In the genomic region with DNA sequence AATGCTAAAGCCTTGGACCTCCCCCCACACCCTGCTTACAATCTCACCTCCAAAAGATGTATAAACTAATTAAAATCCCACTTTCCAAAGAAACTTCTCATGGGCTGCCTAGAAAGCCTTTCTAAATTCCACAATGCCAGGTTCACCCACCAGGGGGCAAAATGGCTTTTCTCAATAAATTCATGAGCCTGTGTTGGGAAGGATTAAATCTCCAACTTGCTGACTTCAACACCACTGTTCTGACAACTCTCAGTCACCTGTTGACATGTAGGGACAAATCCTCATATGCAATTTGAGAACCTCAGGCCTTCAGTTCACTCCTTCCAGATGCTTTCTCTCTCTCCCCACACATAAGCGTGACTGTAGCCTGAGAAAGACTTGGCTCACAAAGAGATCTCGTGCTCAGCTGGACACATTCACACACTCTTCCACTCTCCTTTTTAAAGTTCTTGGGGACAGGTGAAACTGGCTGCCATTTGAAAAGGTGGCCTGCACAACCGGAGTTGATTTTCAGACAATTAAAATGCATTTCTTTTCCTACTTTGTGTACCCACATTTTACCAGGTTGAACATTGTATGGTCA, we compare ENCODE assay signal across 8 cellular contexts.
DNase-seq lines count a peak whose midpoint lies in the region; ATAC-seq and TF ChIP-seq lines count a peak whose summit lies in the region.

No MANE protein-coding gene starts in this region.

- DNase-seq in AG09309 (ENCODE audit: low read depth) (no peak), EH (ENCODE audit: low read depth) (peak; percentile 1), OCI-M1 (lab: John Stamatoyannopoulos, UW) (peak; percentile 0), fibroblast of pulmonary artery (ENCODE audit: low read depth) (peak; percentile 7), C1 segment of cervical spinal cord (lab: John Stamatoyannopoulos, UW) (no peak), omental fat pad (ENCODE audit: low spot score) (no peak), AG08395 (ENCODE audit: low spot score) (no peak)
- no peak for DNase-seq in activated CD4-positive, CD25-positive, alpha-beta regulatory T cell treated with anti-CD3 and anti-CD28 coated beads, Interleukin-2, amount 50 U/mL, for 72 hours

- H3K4me3 ChIP-seq in AG09309 (ENCODE audit: control insufficient read depth, low read depth, low read length) (no peak overlapping the region), fibroblast of pulmonary artery (replicated peaks; ENCODE audit: low read depth, low read length) (no peak overlapping the region)

- peak; percentile 25 for TF ChIP-seq CTCF in AG09309 (IDR thresholded peaks at IDR 0.05; ENCODE audit: control insufficient read depth, insufficient read depth, low read depth, low read length, missing control alignments)
- TF ChIP-seq CTCF in fibroblast of pulmonary artery (IDR thresholded peaks at IDR 0.05; ENCODE audit: low read length, missing control alignments) = peak; percentile 38
- TF ChIP-seq CTCF in omental fat pad (IDR thresholded peaks at IDR 0.05) = no peak

- no peak for ATAC-seq in omental fat pad (ENCODE audit: low FRiP score)

Comparison
In these comparisons a context has a peak if more than half of its experiments do, and no peak if none do; other contexts are left out.
1. DNase-seq: peak in EH (single experiment), OCI-M1 (single experiment) and fibroblast of pulmonary artery (single experiment); none in AG09309 (single experiment), C1 segment of cervical spinal cord (0 of 14), activated CD4-positive, CD25-positive, alpha-beta regulatory T cell treated with anti-CD3 and anti-CD28 coated beads, Interleukin-2, amount 50 U/mL, for 72 hours (single experiment), omental fat pad (single experiment) and AG08395 (single experiment).
2. CTCF ChIP-seq: peak in AG09309 (single experiment) and fibroblast of pulmonary artery (single experiment); none in omental fat pad (0 of 3).